20 cellular contexts compared by ENCODE assay signal in the genomic region with DNA sequence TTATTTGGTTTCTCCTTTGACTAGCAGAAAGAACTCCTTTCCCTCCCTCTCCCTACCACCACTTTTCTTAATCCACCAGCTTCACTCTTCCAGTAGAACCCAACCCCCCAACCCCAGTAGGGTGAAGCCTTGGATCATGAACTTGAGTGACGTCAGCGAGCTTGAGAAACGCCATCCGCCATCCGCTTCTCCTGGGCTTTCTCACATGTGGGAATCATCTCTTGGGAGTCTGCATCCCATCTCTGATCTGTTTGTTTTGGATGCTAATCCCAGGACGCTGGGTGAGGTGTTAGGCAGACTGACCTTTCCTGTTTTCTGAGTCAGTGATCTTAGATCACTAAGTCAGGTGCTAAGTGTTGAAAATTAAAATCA. TPM values are rescaled to one million over a fixed set of nuclear protein-coding genes. Genes with fewer than 3 reads are reported as not detected.
DNase-seq lines count a peak whose midpoint lies in the region; ATAC-seq, FAIRE-seq and TF ChIP-seq lines count a peak whose summit lies in the region.
"Had no signal": no experiment of that assay in that cellular context is flagged by ENCODE, and none has a peak within 500 bp of the region (broad histone marks: within the 10 kb centered on the region; RNA-seq: fewer than 3 reads in every experiment).

No MANE protein-coding gene starts in this region.

- H3K4me1 ChIP-seq in PC-3 (ENCODE audit: insufficient read depth, low read length) = peaks cover 18% of the 10 kb centered on the region
- no peaks in the 10 kb centered on the region for H3K4me1 ChIP-seq in suprapubic skin
- H3K4me1 ChIP-seq in GM23248 (ENCODE audit: insufficient read depth) = peaks cover 5% of the 10 kb centered on the region; the same call in 1 of the 2 replicates
- H3K4me1 ChIP-seq: BE2C, Peyer's patch had no signal

- H3K4me3 ChIP-seq in PC-3 (ENCODE audit: low read length) = no peak overlapping the region
- H3K4me3 ChIP-seq in bronchial epithelial cell (ENCODE audit: low read depth, low read length) = no peak overlapping the region
- no peak overlapping the region for H3K4me3 ChIP-seq in suprapubic skin
- H3K4me3 ChIP-seq in GM23248 = no peak overlapping the region
- H3K4me3 ChIP-seq: K562, Peyer's patch had no signal

- intact Hi-C loops in PC-3 (cut with micrococcal nuclease) = no loop called here
- intact Hi-C loops in left ventricle myocardium superior (cut with micrococcal nuclease) = no loop called here

- POLR2A ChIA-PET in PC-3 (lab: Charles Lee; ENCODE audit: unreplicated experiment) = no interaction called here

- TF ChIP-seq EP300 in suprapubic skin (IDR thresholded peaks at IDR 0.05) = no peak

- H3K9me2 ChIP-seq in PC-3 (replicated peaks; ENCODE audit: low read length) = no peaks in the 10 kb centered on the region
- no peaks in the 10 kb centered on the region for H3K9me2 ChIP-seq in GM23248 (ENCODE audit: insufficient read depth)

- peak; percentile 19 for DNase-seq in PC-3
- DNase-seq in bronchial epithelial cell (ENCODE audit: low read depth) = peak; percentile 79
- DNase-seq in left ventricle myocardium superior = no peak
- DNase-seq in suprapubic skin (ENCODE audit: low spot score in 2 of 2) = no peak
- no peak for DNase-seq in GM23248
- DNase-seq in HTR-8/SVneo (ENCODE audit: insufficient read length, low spot score) = no peak
- DNase-seq: BE2C; CD4-positive, alpha-beta memory T cell; NCI-H1092; NCI-H146; NCI-H2081; NCI-H510A treated with DMSO at 0.1 percent for 48 hours; NCI-H82; Peyer's patch; SHP77 treated with DMSO at 0.1 percent for 48 hours had no signal

- no peaks in the 10 kb centered on the region for H3K79me2 ChIP-seq in PC-3 (ENCODE audit: low read length)
- no peaks in the 10 kb centered on the region for H3K79me2 ChIP-seq in GM23248 (ENCODE audit: insufficient read depth)

- TF ChIP-seq CTCF in PC-3 (conservative IDR thresholded peaks at IDR 0.05; ENCODE audit: low read depth, low read length) = no peak
- TF ChIP-seq CTCF in bronchial epithelial cell (IDR thresholded peaks at IDR 0.05; ENCODE audit: insufficient read depth, low read length, severe bottlenecking) = no peak
- TF ChIP-seq CTCF in suprapubic skin (IDR thresholded peaks at IDR 0.05) = no peak

- no peak for FAIRE-seq in bronchial epithelial cell (lab: Jason Lieb, UNC)
- FAIRE-seq in HTR-8/SVneo (lab: Jason Lieb, UNC) = no peak
- FAIRE-seq: K562 had no signal

- ATAC-seq in PC-3 (no peak), left ventricle myocardium superior (peak; percentile 50), HG02981 (IDR thresholded peaks at IDR 0.05; ENCODE audit: unreplicated experiment) (no peak)
- ATAC-seq: HCT116, K562, SK-N-SH treated with all-trans-retinoic acid at 6 μM for 48 hours had no signal

- CTCF ChIA-PET in PC-3 (lab: Charles Lee) = no interaction called here

- in situ Hi-C loops in GM23248 (cut with MboI) = loop anchor here (25.0 kb wide), 1 partner anchor 1343 kb away; no protein-coding TSS in a partner anchor

- H3F3A ChIP-seq in PC-3 (ENCODE audit: low read length, unreplicated experiment) (no peaks in the 10 kb centered on the region), GM23248 (ENCODE audit: insufficient read depth) (no peaks in the 10 kb centered on the region)

- no peaks in the 10 kb centered on the region for H3K9me3 ChIP-seq in PC-3 (ENCODE audit: low read length)
- H3K9me3 ChIP-seq in suprapubic skin = no peaks in the 10 kb centered on the region
- no peaks in the 10 kb centered on the region for H3K9me3 ChIP-seq in GM23248 (ENCODE audit: low read depth)
- H3K9me3 ChIP-seq: BE2C, Peyer's patch had no signal

- BruUV-seq in PC-3 (replicated peaks; lab: Mats Ljungman, UMichigan) = no TSS peak

- H3K9ac ChIP-seq in PC-3 (ENCODE audit: low read length) (no peak overlapping the region), GM23248 (no peak overlapping the region)

- no peaks in the 10 kb centered on the region for H3K36me3 ChIP-seq in PC-3 (ENCODE audit: low read depth, low read length)
- no peaks in the 10 kb centered on the region for H3K36me3 ChIP-seq in bronchial epithelial cell (ENCODE audit: control insufficient read depth, insufficient read depth, low read length)
- no peaks in the 10 kb centered on the region for H3K36me3 ChIP-seq in suprapubic skin
- H3K36me3 ChIP-seq in GM23248 (ENCODE audit: low read depth) = no peaks in the 10 kb centered on the region
- H3K36me3 ChIP-seq: BE2C, Peyer's patch had no signal

- WGBS in suprapubic skin = 60% methylated on average over 6 of the region's 6 CpGs
- 85 to 91% methylated on average over 6 of the region's 6 CpGs for WGBS in GM23248 (ENCODE audit: low coverage in 1 of 2, low lambda C conversion rate in 2 of 2, missing lambda C conversion rate in 2 of 2), 2 experiments

- H2AFZ ChIP-seq in PC-3 (ENCODE audit: low read length) = no peak overlapping the region
- H2AFZ ChIP-seq in GM23248 = no peak overlapping the region

- H3K27ac ChIP-seq in PC-3 (ENCODE audit: low read length) (no peak overlapping the region), suprapubic skin (peak overlapping the region; percentile 44), GM23248 (no peak overlapping the region)
- H3K27ac ChIP-seq: HL-60, Peyer's patch had no signal

- H4K20me1 ChIP-seq in PC-3 (ENCODE audit: low read length) = no peaks in the 10 kb centered on the region
- no peaks in the 10 kb centered on the region for H4K20me1 ChIP-seq in GM23248 (ENCODE audit: insufficient read depth)

- TF ChIP-seq POLR2A in suprapubic skin (IDR thresholded peaks at IDR 0.05) = no peak

- no peaks in the 10 kb centered on the region for H3K27me3 ChIP-seq in PC-3 (ENCODE audit: low read length)
- no peaks in the 10 kb centered on the region for H3K27me3 ChIP-seq in bronchial epithelial cell (ENCODE audit: control insufficient read depth, insufficient read depth, low read length)
- H3K27me3 ChIP-seq in suprapubic skin = no peaks in the 10 kb centered on the region
- no peaks in the 10 kb centered on the region for H3K27me3 ChIP-seq in GM23248 (replicated peaks; ENCODE audit: insufficient read depth)
- H3K27me3 ChIP-seq: BE2C, Peyer's patch had no signal

- H3K4me2 ChIP-seq in PC-3 (ENCODE audit: low read length) (no peak overlapping the region), GM23248 (ENCODE audit: unreplicated experiment) (no peak overlapping the region)

RNA-seq across cellular contexts. Expression of gene SOX9, which starts 16.0 kb away (rescaled TPM):
- total RNA-seq in PC-3 (2014; rRNA removed) (119 and 151 TPM in 2 replicates), bronchial epithelial cell (1.1 and 1.2 TPM in 2 replicates), left ventricle myocardium superior (7.3 TPM), suprapubic skin (10 to 100 TPM; 30.0 to 52.3 (median 42.9) TPM)
- 13.8 and 16.6 TPM in 2 replicates for total RNA-seq in GM23248 (2014; rRNA removed; shearing (Covaris generic))
- 18.5 and 20.8 TPM in 2 replicates for polyA plus RNA-seq in GM23248 (2016; fragmentation: Nextera tagmentation; extraction: Ambion mirVana)
- total RNA-seq: CD4-positive, alpha-beta memory T cell had no signal
- polyA plus RNA-seq: CD4-positive, alpha-beta memory T cell; K562 had no signal

Comparison
In these comparisons a context has a peak if more than half of its experiments do, and no peak if none do; other contexts are left out.
1. DNase-seq: peak in PC-3 (single experiment) and bronchial epithelial cell (single experiment); none in left ventricle myocardium superior (single experiment), suprapubic skin (0 of 2), GM23248 (single experiment) and HTR-8/SVneo (single experiment).